19 cellular contexts compared by ENCODE assay signal in the genomic region with DNA sequence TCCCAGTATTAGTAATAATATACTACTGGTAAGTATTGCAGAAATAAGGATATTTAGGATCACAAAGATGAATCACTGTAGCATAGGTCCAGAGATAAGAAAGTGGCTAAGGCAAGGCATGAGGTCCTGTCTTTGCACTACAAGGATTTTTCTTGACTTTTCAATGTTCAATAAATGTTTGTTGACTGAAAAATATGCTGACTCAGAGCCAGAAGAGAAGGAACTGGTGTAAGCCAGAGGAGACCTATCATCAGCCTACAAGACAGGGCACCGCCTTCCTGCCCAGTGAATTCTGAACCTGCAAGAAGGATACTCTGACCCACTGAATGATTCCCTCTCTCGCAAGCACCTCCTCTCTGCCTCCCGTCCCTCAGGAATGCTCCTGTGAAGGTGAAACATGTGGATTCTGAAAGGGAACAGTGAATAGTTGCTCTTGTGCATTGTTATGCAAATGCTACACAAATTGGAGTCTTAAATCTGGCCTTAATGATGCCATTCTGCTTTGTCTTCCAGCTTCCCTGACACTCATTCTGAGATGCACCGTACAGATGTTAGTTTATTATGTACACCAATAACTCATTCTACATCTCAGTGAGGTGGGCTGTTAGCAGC.
DNase-seq lines count a peak whose midpoint lies in the region; ATAC-seq, FAIRE-seq and TF ChIP-seq lines count a peak whose summit lies in the region.
"Had no signal": no experiment of that assay in that cellular context is flagged by ENCODE, and none has a peak within 500 bp of the region (broad histone marks: within the 10 kb centered on the region; RNA-seq: fewer than 3 reads in every experiment).

No MANE protein-coding gene starts in this region.

- BruUV-seq in HepG2 (replicated peaks; lab: Mats Ljungman, UMichigan) = no TSS peak
- no TSS peak for BruUV-seq in K562 (replicated peaks; lab: Mats Ljungman, UMichigan)

- ATAC-seq in HepG2 = no peak
- no peak for ATAC-seq in right lobe of liver
- no peak for ATAC-seq in K562
- ATAC-seq in HG02870 (IDR thresholded peaks at IDR 0.05; ENCODE audit: unreplicated experiment) = no peak
- ATAC-seq: CD8-positive, alpha-beta T cell had no signal

- H3K36me3 ChIP-seq in HepG2 (replicated peaks in 1 of 2; ENCODE audit: control insufficient read depth in 1 of 2, insufficient read depth in 2 of 2, low read length in 2 of 2) (no peaks in the 10 kb centered on the region), right lobe of liver (no peaks in the 10 kb centered on the region), K562 (ENCODE audit: control insufficient read depth, insufficient read depth, low read length) (no peaks in the 10 kb centered on the region)
- H3K36me3 ChIP-seq: BE2C had no signal

- H3K4me2 ChIP-seq in HepG2 (ENCODE audit: low read depth, low read length) (no peak overlapping the region), K562 (ENCODE audit: insufficient read depth, low read length) (no peak overlapping the region)

- H3K27ac ChIP-seq in HepG2 (ENCODE audit: extremely low read length, insufficient read depth, low read length) (no peak overlapping the region), right lobe of liver (no peak overlapping the region), K562 (ENCODE audit: extremely low read depth, low read depth, low read length) (no peak overlapping the region)
- H3K27ac ChIP-seq: 22Rv1, SK-N-MC had no signal

- H3K79me2 ChIP-seq in HepG2 (ENCODE audit: insufficient read depth, low read length) (no peaks in the 10 kb centered on the region), K562 (ENCODE audit: control insufficient read depth, insufficient read depth, low read length) (no peaks in the 10 kb centered on the region)

- H3K9ac ChIP-seq in HepG2 (ENCODE audit: insufficient read depth, low read depth, low read length) (no peak overlapping the region), K562 (ENCODE audit: insufficient read depth in 1 of 2, low read depth in 2 of 2, low read length in 2 of 2) (no peak overlapping the region)

- CTCF ChIA-PET in HepG2 (lab: Yijun Ruan, JAX; ENCODE audit: low intra/inter-chr PET ratio, low total read pairs) = no interaction called here
- CTCF ChIA-PET in K562 (lab: Yijun Ruan, JAX; ENCODE audit: low intra/inter-chr PET ratio) = no interaction called here

- DNase-seq in HepG2 (ENCODE audit: low spot score) (no peak), right lobe of liver (no peak), K562 (ENCODE audit: extremely low read depth in 1 of 4, low spot score in 3 of 4) (no peak), iPS-NIHi11 (ENCODE audit: low spot score) (peak; percentile 35), NCI-H187 (lab: John Stamatoyannopoulos, UW) (no peak), NCI-H1694 treated with DMSO at 0.1 percent for 48 hours (lab: John Stamatoyannopoulos, UW) (no peak), NCI-H2196 treated with DMSO at 0.1 percent for 48 hours (lab: John Stamatoyannopoulos, UW; ENCODE audit: unreplicated experiment) (no peak)
- DNase-seq: BE2C; CD8-positive, alpha-beta T cell; DMS79; NCI-H1417; NCI-H2081 treated with DMSO at 0.1 percent for 48 hours; NCI-H524; Right ventricle myocardium superior had no signal

- H3K27me3 ChIP-seq in HepG2 (ENCODE audit: control insufficient read depth in 1 of 2, insufficient read depth in 2 of 2, low read length in 2 of 2) (no peaks in the 10 kb centered on the region), right lobe of liver (no peaks in the 10 kb centered on the region), K562 (ENCODE audit: control insufficient read depth in 2 of 2, insufficient read depth in 2 of 2, low read length in 2 of 2) (no peaks in the 10 kb centered on the region)
- H3K27me3 ChIP-seq: BE2C had no signal

- no peaks in the 10 kb centered on the region for H4K20me1 ChIP-seq in HepG2 (ENCODE audit: insufficient read depth, low read length)
- H4K20me1 ChIP-seq in K562 (replicated peaks; ENCODE audit: control insufficient read depth, insufficient read depth, low read length) = no peaks in the 10 kb centered on the region

- H3K9me3 ChIP-seq in HepG2 (ENCODE audit: low read length) = no peaks in the 10 kb centered on the region
- H3K9me3 ChIP-seq in right lobe of liver = no peaks in the 10 kb centered on the region
- no peaks in the 10 kb centered on the region for H3K9me3 ChIP-seq in K562 (replicated peaks; ENCODE audit: control insufficient read depth, insufficient read depth, low read depth, low read length)
- H3K9me3 ChIP-seq: BE2C had no signal

- POLR2A ChIA-PET in HepG2 (lab: Yijun Ruan, JAX) = no interaction called here
- POLR2A ChIA-PET in K562 (lab: Yijun Ruan, JAX) = no interaction called here

- H2AFZ ChIP-seq in HepG2 (ENCODE audit: low read length) = no peak overlapping the region
- no peak overlapping the region for H2AFZ ChIP-seq in K562 (ENCODE audit: low read depth, low read length)

- H3K4me3 ChIP-seq in HepG2 (replicated peaks in 1 of 3; ENCODE audit: insufficient read depth in 1 of 3, low read depth in 2 of 3, low read length in 3 of 3) (no peak overlapping the region), right lobe of liver (no peak overlapping the region), K562 (no peak overlapping the region)
- H3K4me3 ChIP-seq: SK-N-MC had no signal

- in situ Hi-C loops in HepG2 (cut with HindIII; ENCODE audit: extremely low pct_ligation_motif_present, low pct_unique_long_range_greater_than_20kb) (no loop called here), K562 (cut with MboI) (no loop called here)

- TF ChIP-seq CTCF in HepG2 (CRISPR knock-in tag; IDR thresholded peaks at IDR 0.05) (no peak), right lobe of liver (IDR thresholded peaks at IDR 0.05) (no peak), K562 (IDR thresholded peaks at IDR 0.05 in 2 of 3, conservative IDR thresholded peaks at IDR 0.05 in 1 of 3; ENCODE audit: insufficient read depth in 2 of 3, low read depth in 1 of 3, low read length in 3 of 3) (no peak)

- H3K4me1 ChIP-seq in HepG2 (ENCODE audit: insufficient read depth, low read length) (no peaks in the 10 kb centered on the region), right lobe of liver (no peaks in the 10 kb centered on the region), K562 (replicated peaks in 1 of 2; ENCODE audit: control insufficient read depth in 2 of 2, insufficient read depth in 2 of 2, low read length in 2 of 2) (no peaks in the 10 kb centered on the region)
- H3K4me1 ChIP-seq: BE2C had no signal

- FAIRE-seq in HepG2 (lab: Jason Lieb, UNC) (no peak), K562 (lab: Jason Lieb, UNC) (no peak)
- FAIRE-seq: G401.6, RCC 7860 had no signal

- intact Hi-C loops in HepG2 (cut with micrococcal nuclease; ENCODE audit: unreplicated experiment) (no loop called here), right lobe of liver (cut with DNase I) (no loop called here), K562 (cut with micrococcal nuclease) (no loop called here)

- TF ChIP-seq EP300 in HepG2 (IDR thresholded peaks at IDR 0.05; ENCODE audit: low read depth in 2 of 2, low read length in 2 of 2) (no peak), HepG2 (CRISPR knock-in tag; IDR thresholded peaks at IDR 0.05; ENCODE audit: borderline replicate concordance) (no peak), K562 (IDR thresholded peaks at IDR 0.05; ENCODE audit: low read length) (no peak)

- no peak for TF ChIP-seq RAD21 in HepG2 (CRISPR knock-in tag; IDR thresholded peaks at IDR 0.05)
- no peak for TF ChIP-seq RAD21 in K562 (CRISPR knock-in tag; conservative IDR thresholded peaks at IDR 0.05 in 1 of 2, IDR thresholded peaks at IDR 0.05 in 1 of 2)

- H3K9me1 ChIP-seq in K562 (ENCODE audit: control insufficient read depth, insufficient read depth, low read length) = no peaks in the 10 kb centered on the region

- TF ChIP-seq POLR2A in HepG2 (IDR thresholded peaks at IDR 0.05; ENCODE audit: insufficient read depth in 1 of 2, low read depth in 2 of 2, low read length in 2 of 2) (no peak), right lobe of liver (IDR thresholded peaks at IDR 0.05) (no peak), K562 (conservative IDR thresholded peaks at IDR 0.05) (no peak)

- 4% methylated on average over 3 of the region's 4 CpGs for WGBS in HepG2 (ENCODE audit: low lambda C conversion rate)
- 75% methylated on average over 4 of the region's 4 CpGs for WGBS in right lobe of liver (ENCODE audit: insufficient coverage, low coverage, low lambda C conversion rate, missing lambda C conversion rate)
- WGBS in K562 (ENCODE audit: insufficient coverage, low coverage, missing lambda C conversion rate) = 0% methylated on average over 3 of the region's 4 CpGs

TF ChIP-seq in HepG2, 621 proteins besides CTCF, POLR2A, EP300 and RAD21 (continues in another document):
- TF ChIP-seq KMT2B (CRISPR knock-in tag; IDR thresholded peaks at IDR 0.05) = no peak
- no peak for TF ChIP-seq ZNF761 (CRISPR knock-in tag; conservative IDR thresholded peaks at IDR 0.05)

TF ChIP-seq in K562, 482 proteins besides CTCF, POLR2A, EP300 and RAD21 (continues in another document):
- no peak for TF ChIP-seq ZNF57 (CRISPR knock-in tag; IDR thresholded peaks at IDR 0.05)
- TF ChIP-seq, protein P1, sequence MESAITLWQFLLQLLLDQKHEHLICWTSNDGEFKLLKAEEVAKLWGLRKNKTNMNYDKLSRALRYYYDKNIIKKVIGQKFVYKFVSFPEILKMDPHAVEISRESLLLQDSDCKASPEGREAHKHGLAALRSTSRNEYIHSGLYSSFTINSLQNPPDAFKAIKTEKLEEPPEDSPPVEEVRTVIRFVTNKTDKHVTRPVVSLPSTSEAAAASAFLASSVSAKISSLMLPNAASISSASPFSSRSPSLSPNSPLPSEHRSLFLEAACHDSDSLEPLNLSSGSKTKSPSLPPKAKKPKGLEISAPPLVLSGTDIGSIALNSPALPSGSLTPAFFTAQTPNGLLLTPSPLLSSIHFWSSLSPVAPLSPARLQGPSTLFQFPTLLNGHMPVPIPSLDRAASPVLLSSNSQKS (CRISPR knock-in tag; IDR thresholded peaks at IDR 0.05) = no peak
- no peak for TF ChIP-seq POLR2B (IDR thresholded peaks at IDR 0.05; ENCODE audit: low read depth, partially characterized antibody)
- peak; percentile 59 for TF ChIP-seq C11orf30 (IDR thresholded peaks at IDR 0.05; ENCODE audit: low read depth)
- TF ChIP-seq MAFK (IDR thresholded peaks at IDR 0.05; ENCODE audit: low read length) = 0 out of 2 replicates have a peak, but pooled peaks have one; percentile 19
- TF ChIP-seq ZNF696 (CRISPR knock-in tag; conservative IDR thresholded peaks at IDR 0.05) = no peak
- no peak for TF ChIP-seq CAMTA2 (CRISPR knock-in tag; conservative IDR thresholded peaks at IDR 0.05)
- TF ChIP-seq ZNF316 (IDR thresholded peaks at IDR 0.05) = peak; percentile 82
